18 cellular contexts compared by ENCODE assay signal in the genomic region with DNA sequence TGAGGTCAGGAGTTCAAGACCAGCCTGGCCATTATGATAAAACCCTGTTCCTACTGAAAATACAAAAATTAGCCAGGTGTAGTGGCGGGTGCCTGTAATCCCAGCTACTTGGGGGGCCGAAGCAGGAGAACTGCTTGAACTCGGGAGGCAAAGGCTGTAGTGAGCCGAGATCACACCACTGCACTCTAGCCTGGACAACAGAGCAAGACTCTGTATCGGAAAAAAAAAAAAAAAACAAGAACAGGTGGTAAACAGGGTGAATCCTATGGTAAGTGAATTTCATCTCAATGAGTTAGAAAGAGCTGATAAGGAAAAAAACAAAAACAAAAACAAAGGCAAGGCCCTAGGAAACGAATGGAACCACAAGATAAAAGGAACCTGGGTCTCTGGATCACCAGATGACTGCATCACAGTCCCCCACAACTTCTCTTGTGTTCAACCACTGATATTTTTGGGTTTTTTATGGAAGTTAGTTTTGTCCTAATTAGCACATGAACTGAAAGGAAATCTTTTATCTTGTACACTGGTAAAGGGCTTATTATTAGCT. TPM values are rescaled to one million over a fixed set of nuclear protein-coding genes. Genes with fewer than 3 reads are reported as not detected.
A peak's percentile ranks its signal among the peaks of the same experiment; 100 is the strongest.
DNase-seq lines count a peak whose midpoint lies in the region; ATAC-seq and TF ChIP-seq lines count a peak whose summit lies in the region.
"Had no signal": no experiment of that assay in that cellular context is flagged by ENCODE, and none has a peak within 500 bp of the region (broad histone marks: within the 10 kb centered on the region; RNA-seq: fewer than 3 reads in every experiment).

No MANE protein-coding gene starts in this region.

- no peaks in the 10 kb centered on the region for H3K27me3 ChIP-seq in BLaER1

- peak overlapping the region; percentile 47 for H3K4me2 ChIP-seq in BLaER1

- POLR2A ChIA-PET in HEK293T (lab: Yijun Ruan, JAX): interaction anchor here (2.4 kb wide), 1 partner anchor 21 kb away, joined by 8 read pairs; a partner anchor contains a TSS

- peaks cover 36% of the 10 kb centered on the region for H3K36me3 Mint-ChIP-seq in activated T-cell treated with anti-CD3 and anti-CD28 coated beads, Interleukin-2, amount 50 U/mL, for 24 hours (ENCODE audit: low read depth)
- H3K36me3 Mint-ChIP-seq in immature natural killer cell: no peaks in the 10 kb centered on the region

- no peak overlapping the region for H3K4me3 Mint-ChIP-seq in activated T-cell treated with anti-CD3 and anti-CD28 coated beads, Interleukin-2, amount 50 U/mL, for 24 hours
- H3K4me3 Mint-ChIP-seq in immature natural killer cell: no peak overlapping the region

- peak overlapping the region; percentile 38 for H3K27ac Mint-ChIP-seq in activated T-cell treated with anti-CD3 and anti-CD28 coated beads, Interleukin-2, amount 50 U/mL, for 24 hours
- H3K27ac Mint-ChIP-seq in immature natural killer cell: peak overlapping the region in 4 of 6 donors; percentile 1 to 49 (median 18)

- peaks cover 35% of the 10 kb centered on the region for H3K36me3 ChIP-seq in BLaER1

- peaks cover 90% of the 10 kb centered on the region for H3K4me1 ChIP-seq in BLaER1

- ATAC-seq in left lobe of liver: no peak
- ATAC-seq: PC-3 had no signal

- DNase-seq in activated T-cell treated with anti-CD3 and anti-CD28 coated beads, Interleukin-2, amount 50 U/mL, for 24 hours: no peak
- DNase-seq in activated T-cell treated with anti-CD3 and anti-CD28 coated beads for 4 hours: no peak
- peak; percentile 46 for DNase-seq in NAMALWA (ENCODE audit: low spot score)
- no peak for DNase-seq in immature natural killer cell
- no peak for DNase-seq in HEK293T (ENCODE audit: extremely low spot score)
- no peak for DNase-seq in central memory CD4-positive, alpha-beta T cell
- DNase-seq in left lobe of liver (ENCODE audit: low spot score): no peak
- DNase-seq: H7; Karpas-422; MM.1S; NCI-H1417; NCI-H187 treated with DMSO at 0.1 percent for 48 hours; NCI-H69; NK-92 treated with Interleukin-12 subunit alpha and Interleukin-12 subunit beta, amount 100 ng/mL, for 24 hours; PC-3 had no signal

- no peak overlapping the region for H3K4me3 ChIP-seq in BLaER1

- peaks cover 16% of the 10 kb centered on the region for H4K20me1 ChIP-seq in BLaER1

- CTCF ChIA-PET in HEK293T (lab: Yijun Ruan, JAX): interaction anchor here (1.1 kb wide), 1 partner anchor 277 kb away, joined by 3 read pairs; no protein-coding TSS in a partner anchor

- H3K9ac ChIP-seq in BLaER1: no peak overlapping the region

- H3K4me1 Mint-ChIP-seq in activated T-cell treated with anti-CD3 and anti-CD28 coated beads, Interleukin-2, amount 50 U/mL, for 24 hours (ENCODE audit: low read depth): peaks cover 69% of the 10 kb centered on the region
- H3K4me1 Mint-ChIP-seq in immature natural killer cell: peaks cover 66 to 77% of the 10 kb centered on the region in 2 donors

- H3K27me3 Mint-ChIP-seq in activated T-cell treated with anti-CD3 and anti-CD28 coated beads, Interleukin-2, amount 50 U/mL, for 24 hours: no peaks in the 10 kb centered on the region
- H3K27me3 Mint-ChIP-seq in immature natural killer cell (ENCODE audit: low read depth in 3 of 3): peaks cover 0 to 4% (median 0%) of the 10 kb centered on the region in 3 donors

- H3K27ac ChIP-seq in BLaER1: peak overlapping the region; percentile 74
- H3K27ac ChIP-seq: C4-2B, RWPE1 had no signal

- no peaks in the 10 kb centered on the region for H3K9me3 Mint-ChIP-seq in activated T-cell treated with anti-CD3 and anti-CD28 coated beads, Interleukin-2, amount 50 U/mL, for 24 hours
- H3K9me3 Mint-ChIP-seq in immature natural killer cell: no peaks in the 10 kb centered on the region

- H3K9me3 ChIP-seq in BLaER1: no peaks in the 10 kb centered on the region

TF ChIP-seq in HEK293T, 16 proteins besides CTCF, POLR2A, EP300 and RAD21:
- TF ChIP-seq HDGF (IDR thresholded peaks at IDR 0.05; ENCODE audit: borderline replicate concordance) (no peak), CTBP1 (IDR thresholded peaks at IDR 0.05; ENCODE audit: borderline replicate concordance) (no peak), ZNF384 (IDR thresholded peaks at IDR 0.05) (no peak), NFRKB (IDR thresholded peaks at IDR 0.05) (no peak), ELF4 (IDR thresholded peaks at IDR 0.05) (no peak), FOXK2 (IDR thresholded peaks at IDR 0.05) (no peak)
- TF ChIP-seq, protein P1, sequence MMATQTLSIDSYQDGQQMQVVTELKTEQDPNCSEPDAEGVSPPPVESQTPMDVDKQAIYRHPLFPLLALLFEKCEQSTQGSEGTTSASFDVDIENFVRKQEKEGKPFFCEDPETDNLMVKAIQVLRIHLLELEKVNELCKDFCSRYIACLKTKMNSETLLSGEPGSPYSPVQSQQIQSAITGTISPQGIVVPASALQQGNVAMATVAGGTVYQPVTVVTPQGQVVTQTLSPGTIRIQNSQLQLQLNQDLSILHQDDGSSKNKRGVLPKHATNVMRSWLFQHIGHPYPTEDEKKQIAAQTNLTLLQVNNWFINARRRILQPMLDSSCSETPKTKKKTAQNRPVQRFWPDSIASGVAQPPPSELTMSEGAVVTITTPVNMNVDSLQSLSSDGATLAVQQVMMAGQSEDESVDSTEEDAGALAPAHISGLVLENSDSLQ (IDR thresholded peaks at IDR 0.05): no peak

RNA-seq across cellular contexts. Expression of a gene that starts 21.0 kb away (rescaled TPM):
- 100 to 1,000 TPM in 1 of 3 donors, 10 to 100 TPM in 2; 80.8 to 190 (median 86.3) TPM for polyA plus RNA-seq in immature natural killer cell
- 49.6 TPM for total RNA-seq in left lobe of liver
